ENCODE assay signal across 22 cellular contexts in genomic region chr3:149958171-149958796, GRCh38. TPM values are rescaled to one million over a fixed set of nuclear protein-coding genes. Genes with fewer than 3 reads are reported as not detected.
A peak's percentile ranks its signal among the peaks of the same experiment; 100 is the strongest.
DNase-seq lines count a peak whose midpoint lies in the region; ATAC-seq and TF ChIP-seq lines count a peak whose summit lies in the region.
"Had no signal": no experiment of that assay in that cellular context is flagged by ENCODE, and none has a peak within 500 bp of the region (broad histone marks: within the 10 kb centered on the region; RNA-seq: fewer than 3 reads in every experiment).

No MANE protein-coding gene starts in this region.

- H3K4me1 ChIP-seq in PC-3 (ENCODE audit: insufficient read depth, low read length) (peaks cover 33% of the 10 kb centered on the region), endodermal cell (ENCODE audit: control insufficient read depth, insufficient read depth, low read length) (no peaks in the 10 kb centered on the region)

- intact Hi-C loops in PC-3 (cut with micrococcal nuclease), result no loop called here

- no peak overlapping the region for H3K27ac Mint-ChIP-seq in endodermal cell
- H3K27ac Mint-ChIP-seq in mesothelial cell of epicardium, result peak overlapping the region; percentile 1

- no peak for DNase-seq in GM06990 (ENCODE audit: extremely low read depth, insufficient read length)
- peak; percentile 33 for DNase-seq in PC-3
- DNase-seq in endodermal cell, result peak; percentile 47
- no peak for DNase-seq in mesothelial cell of epicardium (ENCODE audit: low spot score in 2 of 2, unreplicated experiment in 2 of 2)
- no peak for DNase-seq in amniotic stem cell (lab: John Stamatoyannopoulos, UW)
- no peak for DNase-seq in inferior parietal cortex (ENCODE audit: extremely low spot score)
- DNase-seq: activated CD4-positive, CD25-positive, alpha-beta regulatory T cell treated with anti-CD3 and anti-CD28 coated beads, Interleukin-2, amount 50 U/mL, for 72 hours; activated CD8-positive, alpha-beta memory T cell treated with anti-CD3 and anti-CD28 coated beads, Interleukin-2, amount 50 U/mL, for 48 hours; activated naive CD4-positive, alpha-beta T cell; AML-193; dorsolateral prefrontal cortex; NCI-H1092 treated with DMSO at 0.1 percent for 48 hours; NCI-H2171 treated with DMSO at 0.1 percent for 48 hours; sigmoid colon; stimulated activated CD4-positive, alpha-beta T cell treated with anti-CD3 and anti-CD28 coated beads, Interleukin-2, amount 100 ng/mL, for 24 hours; T-helper 9 cell had no signal

- peaks cover 58% of the 10 kb centered on the region for H3K79me2 ChIP-seq in PC-3 (ENCODE audit: low read length)

- H3K9me3 ChIP-seq in PC-3 (ENCODE audit: low read length) (no peaks in the 10 kb centered on the region), endodermal cell (ENCODE audit: control insufficient read depth, low read length) (no peaks in the 10 kb centered on the region)
- H3K9me3 ChIP-seq: sigmoid colon, suprapubic skin had no signal

- H3K4me3 Mint-ChIP-seq in endodermal cell (no peak overlapping the region), mesothelial cell of epicardium (no peak overlapping the region)

- H3K9me3 Mint-ChIP-seq in endodermal cell (no peaks in the 10 kb centered on the region), mesothelial cell of epicardium (no peaks in the 10 kb centered on the region)

- 93 to 100% methylated on average over 2 to 3 of the region's 3 CpGs for WGBS in endodermal cell (ENCODE audit: insufficient coverage in 1 of 2, insufficient read length in 1 of 2), 2 experiments

- no peak overlapping the region for H2AFZ ChIP-seq in PC-3 (ENCODE audit: low read length)

- no peak overlapping the region for H3K4me2 ChIP-seq in PC-3 (ENCODE audit: low read length)
- H3K4me2 ChIP-seq: KMS-11 had no signal

- H3K4me3 ChIP-seq in GM06990 (replicated peaks; ENCODE audit: low read depth, low read length) (no peak overlapping the region), PC-3 (ENCODE audit: low read length) (no peak overlapping the region), endodermal cell (ENCODE audit: low read length) (no peak overlapping the region)
- H3K4me3 ChIP-seq: dorsolateral prefrontal cortex, sigmoid colon, SK-N-MC, suprapubic skin had no signal

- TF ChIP-seq CTCF in GM06990 (IDR thresholded peaks at IDR 0.05; ENCODE audit: insufficient read depth, low read length, poor library complexity, severe bottlenecking) (peak; percentile 5), PC-3 (conservative IDR thresholded peaks at IDR 0.05; ENCODE audit: low read depth, low read length) (no peak), endodermal cell (conservative IDR thresholded peaks at IDR 0.05) (peak; percentile 63), mesothelial cell of epicardium (IDR thresholded peaks at IDR 0.05; ENCODE audit: unreplicated experiment) (no peak)

- H3K9ac ChIP-seq in PC-3 (ENCODE audit: low read length) (no peak overlapping the region), endodermal cell (ENCODE audit: extremely low read depth, low read length, poor library complexity, severe bottlenecking) (no peak overlapping the region)
- H3K9ac ChIP-seq: KMS-11 had no signal

- peaks cover 25% of the 10 kb centered on the region; the same call in 1 of the 2 replicates for H4K20me1 ChIP-seq in PC-3 (ENCODE audit: low read length)

- peak overlapping the region; percentile 84 for H3K27ac ChIP-seq in PC-3 (ENCODE audit: low read length)
- H3K27ac ChIP-seq in endodermal cell (ENCODE audit: low read depth, low read length), result no peak overlapping the region
- H3K27ac ChIP-seq: KMS-11, sigmoid colon, SK-N-MC, suprapubic skin had no signal

- H3K27me3 Mint-ChIP-seq in endodermal cell (ENCODE audit: insufficient read depth), result no peaks in the 10 kb centered on the region
- no peaks in the 10 kb centered on the region for H3K27me3 Mint-ChIP-seq in mesothelial cell of epicardium (ENCODE audit: low read depth)

- POLR2A ChIA-PET in PC-3 (lab: Charles Lee; ENCODE audit: unreplicated experiment), result interaction anchor here (0.6 to 0.7 kb wide), 2 partner anchors 9 to 506 kb away, joined by 4 read pairs; no protein-coding TSS in a partner anchor

- H3K4me1 Mint-ChIP-seq in endodermal cell, result peaks cover 3% of the 10 kb centered on the region
- H3K4me1 Mint-ChIP-seq in mesothelial cell of epicardium, result no peaks in the 10 kb centered on the region

- H3F3A ChIP-seq in PC-3 (ENCODE audit: low read length, unreplicated experiment), result peaks cover 4% of the 10 kb centered on the region

- peak; percentile 39 for ATAC-seq in PC-3
- no peak for ATAC-seq in GM21423 (IDR thresholded peaks at IDR 0.05; ENCODE audit: unreplicated experiment)
- no peak for ATAC-seq in GM18858 (IDR thresholded peaks at IDR 0.05; ENCODE audit: unreplicated experiment)
- ATAC-seq: Panc1 had no signal

- CTCF ChIA-PET in PC-3 (lab: Charles Lee), result interaction anchor here (0.8 to 1.1 kb wide), 2 partner anchors 21 to 226 kb away, joined by 3 read pairs; no protein-coding TSS in a partner anchor

- H3K27me3 ChIP-seq in GM06990 (replicated peaks; ENCODE audit: control insufficient read depth, insufficient read depth, low read length), result no peaks in the 10 kb centered on the region
- no peaks in the 10 kb centered on the region for H3K27me3 ChIP-seq in PC-3 (ENCODE audit: low read length)
- no peaks in the 10 kb centered on the region for H3K27me3 ChIP-seq in endodermal cell (ENCODE audit: control insufficient read depth, insufficient read depth, low read length, poor library complexity, severe bottlenecking)
- H3K27me3 ChIP-seq: dorsolateral prefrontal cortex, sigmoid colon, suprapubic skin had no signal

- H3K36me3 ChIP-seq in GM06990 (ENCODE audit: control insufficient read depth, insufficient read depth, low read length) (no peaks in the 10 kb centered on the region), PC-3 (ENCODE audit: low read depth, low read length) (peaks cover 20% of the 10 kb centered on the region; the same call in 1 of the 2 replicates), endodermal cell (ENCODE audit: control insufficient read depth, insufficient read depth, low read length) (peaks cover 81% of the 10 kb centered on the region)
- H3K36me3 ChIP-seq: suprapubic skin had no signal

- BruUV-seq in PC-3 (replicated peaks; lab: Mats Ljungman, UMichigan), result no TSS peak

- H3K9me2 ChIP-seq in PC-3 (replicated peaks; ENCODE audit: low read length), result no peaks in the 10 kb centered on the region

- H3K36me3 Mint-ChIP-seq in endodermal cell (ENCODE audit: low read depth), result peaks cover 24% of the 10 kb centered on the region
- H3K36me3 Mint-ChIP-seq in mesothelial cell of epicardium, result peaks cover 8% of the 10 kb centered on the region

RNA-seq across cellular contexts. Expression of gene PFN2, which starts 12.4 kb away (rescaled TPM):
- total RNA-seq in PC-3 (2014; rRNA removed) (213 and 284 TPM in 2 replicates), endodermal cell (100 to 1,000 TPM; 144 to 157 TPM), mesothelial cell of epicardium (179 to 196 TPM (median 187 TPM) in 3 replicates)
- 456 TPM for polyA plus RNA-seq in endodermal cell (2013, experiment 1 of 2)
- polyA plus RNA-seq in endodermal cell (2013, experiment 2 of 2), result 425 TPM

Comparison
In these comparisons a context has a peak if more than half of its experiments do, and no peak if none do; other contexts are left out.
1. DNase-seq: peak in PC-3 (single experiment) and endodermal cell (single experiment); none in GM06990 (single experiment), mesothelial cell of epicardium (0 of 2), amniotic stem cell (single experiment) and inferior parietal cortex (single experiment).
2. CTCF ChIP-seq: peak in GM06990 (single experiment) and endodermal cell (single experiment); none in PC-3 (single experiment) and mesothelial cell of epicardium (single experiment).